29 cellular contexts compared by ENCODE assay signal in genomic region chr14:25375639-25376038, GRCh38.
A peak's percentile ranks its signal among the peaks of the same experiment; 100 is the strongest.
DNase-seq lines count a peak whose midpoint lies in the region; ATAC-seq, FAIRE-seq and TF ChIP-seq lines count a peak whose summit lies in the region.
"Had no signal": no experiment of that assay in that cellular context is flagged by ENCODE, and none has a peak within 500 bp of the region (broad histone marks: within the 10 kb centered on the region; RNA-seq: fewer than 3 reads in every experiment).

No MANE protein-coding gene starts in this region.

- TF ChIP-seq POLR2A in HepG2 (IDR thresholded peaks at IDR 0.05; ENCODE audit: insufficient read depth in 1 of 2, low read depth in 2 of 2, low read length in 2 of 2) (no peak), right lobe of liver (IDR thresholded peaks at IDR 0.05) (no peak), A549 (IDR thresholded peaks at IDR 0.05; ENCODE audit: low read length) (no peak)

- TF ChIP-seq CTCF in HepG2 (CRISPR knock-in tag; IDR thresholded peaks at IDR 0.05) (no peak), right lobe of liver (IDR thresholded peaks at IDR 0.05) (no peak), A549 (IDR thresholded peaks at IDR 0.05) (no peak)

- intact Hi-C loops in HepG2 (cut with micrococcal nuclease; ENCODE audit: unreplicated experiment), result no loop called here
- intact Hi-C loops in right lobe of liver (cut with DNase I), result no loop called here
- intact Hi-C loops in left ventricle myocardium superior (cut with micrococcal nuclease), result no loop called here

- no peak for ATAC-seq in HepG2
- no peak for ATAC-seq in right lobe of liver
- no peak for ATAC-seq in A549
- ATAC-seq in left ventricle myocardium superior, result no peak
- ATAC-seq: CD8-positive, alpha-beta T cell had no signal

- no peaks in the 10 kb centered on the region for H3K4me1 ChIP-seq in HepG2 (ENCODE audit: insufficient read depth, low read length)
- no peaks in the 10 kb centered on the region for H3K4me1 ChIP-seq in right lobe of liver
- H3K4me1 ChIP-seq in A549, result no peaks in the 10 kb centered on the region
- H3K4me1 ChIP-seq: BE2C; BLaER1; BLaER1 treated with 17β-estradiol and CSF1 and Interleukin-3, amounts not matched to agents 10 nM and 100 nM; Caco-2 had no signal

- 2% methylated on average over 2 of the region's 2 CpGs for WGBS in HepG2 (ENCODE audit: low lambda C conversion rate)
- WGBS in right lobe of liver (ENCODE audit: insufficient coverage, low coverage, low lambda C conversion rate, missing lambda C conversion rate), result 58% methylated on average over 2 of the region's 2 CpGs
- WGBS in A549 (ENCODE audit: missing lambda C conversion rate), result 1% methylated on average over 2 of the region's 2 CpGs

- no TSS peak for BruUV-seq in HepG2 (replicated peaks; lab: Mats Ljungman, UMichigan)

- TF ChIP-seq RAD21 in HepG2 (CRISPR knock-in tag; IDR thresholded peaks at IDR 0.05) (no peak), A549 (conservative IDR thresholded peaks at IDR 0.05 in 1 of 2, IDR thresholded peaks at IDR 0.05 in 1 of 2) (no peak)

- DNase-seq in HepG2 (ENCODE audit: low spot score), result no peak
- no peak for DNase-seq in right lobe of liver
- DNase-seq in A549 (ENCODE audit: low read depth in 1 of 2, low spot score in 1 of 2), result no peak
- DNase-seq in left ventricle myocardium superior, result no peak
- DNase-seq: 8988T; ACHN; AML-193; BE2C; C1 segment of cervical spinal cord; Caco-2; Calu3; CD4-positive, alpha-beta memory T cell; CD4-positive, alpha-beta T cell; CD4-positive, CD25-positive, alpha-beta regulatory T cell; CD8-positive, alpha-beta memory T cell; CD8-positive, alpha-beta T cell; COR-L47; DMS 273 treated with DMSO at 0.1 percent for 48 hours; DMS153; DMS53; DMS79; DND-41; EL had no signal

- H3K4me2 ChIP-seq in HepG2 (ENCODE audit: low read depth, low read length) (no peak overlapping the region), A549 (no peak overlapping the region)
- H3K4me2 ChIP-seq: BLaER1; BLaER1 treated with 17β-estradiol and CSF1 and Interleukin-3, amounts not matched to agents 10 nM and 100 nM had no signal

- H3K36me3 ChIP-seq in HepG2 (replicated peaks in 1 of 2; ENCODE audit: control insufficient read depth in 1 of 2, insufficient read depth in 2 of 2, low read length in 2 of 2) (no peaks in the 10 kb centered on the region), right lobe of liver (no peaks in the 10 kb centered on the region)
- H3K36me3 ChIP-seq: BE2C; BLaER1; BLaER1 treated with 17β-estradiol and CSF1 and Interleukin-3, amounts not matched to agents 10 nM and 100 nM had no signal

- H3K27ac ChIP-seq in HepG2 (ENCODE audit: extremely low read length, insufficient read depth, low read length) (no peak overlapping the region), right lobe of liver (no peak overlapping the region), A549 (no peak overlapping the region)
- H3K27ac ChIP-seq: 22Rv1; BLaER1; BLaER1 treated with 17β-estradiol and CSF1 and Interleukin-3, amounts not matched to agents 10 nM and 100 nM; C4-2B had no signal

- no peak overlapping the region for H3K9ac ChIP-seq in HepG2 (ENCODE audit: insufficient read depth, low read depth, low read length)
- H3K9ac ChIP-seq: BLaER1; BLaER1 treated with 17β-estradiol and CSF1 and Interleukin-3, amounts not matched to agents 10 nM and 100 nM had no signal

- H3K79me2 ChIP-seq in HepG2 (ENCODE audit: insufficient read depth, low read length), result no peaks in the 10 kb centered on the region

- POLR2A ChIA-PET in HepG2 (lab: Yijun Ruan, JAX), result no interaction called here
- POLR2A ChIA-PET in A549 (lab: Yijun Ruan, JAX), result no interaction called here

- no peaks in the 10 kb centered on the region for H4K20me1 ChIP-seq in HepG2 (ENCODE audit: insufficient read depth, low read length)
- H4K20me1 ChIP-seq: BLaER1; BLaER1 treated with 17β-estradiol and CSF1 and Interleukin-3, amounts not matched to agents 10 nM and 100 nM had no signal

- H3K9me3 ChIP-seq in HepG2 (ENCODE audit: low read length) (peaks cover 49% of the 10 kb centered on the region), right lobe of liver (no peaks in the 10 kb centered on the region), A549 (no peaks in the 10 kb centered on the region)
- H3K9me3 ChIP-seq: BE2C; BLaER1; BLaER1 treated with 17β-estradiol and CSF1 and Interleukin-3, amounts not matched to agents 10 nM and 100 nM; Caco-2 had no signal

- TF ChIP-seq EP300 in HepG2 (IDR thresholded peaks at IDR 0.05; ENCODE audit: low read depth in 2 of 2, low read length in 2 of 2), result no peak
- TF ChIP-seq EP300 in HepG2 (CRISPR knock-in tag; IDR thresholded peaks at IDR 0.05; ENCODE audit: borderline replicate concordance), result no peak
- no peak for TF ChIP-seq EP300 in A549 (IDR thresholded peaks at IDR 0.05)

- H3K27me3 ChIP-seq in HepG2 (ENCODE audit: control insufficient read depth in 1 of 2, insufficient read depth in 2 of 2, low read length in 2 of 2), result no peaks in the 10 kb centered on the region
- no peaks in the 10 kb centered on the region for H3K27me3 ChIP-seq in right lobe of liver
- H3K27me3 ChIP-seq: BE2C; BLaER1; BLaER1 treated with 17β-estradiol and CSF1 and Interleukin-3, amounts not matched to agents 10 nM and 100 nM had no signal

- no peak overlapping the region for H2AFZ ChIP-seq in HepG2 (ENCODE audit: low read length)

- CTCF ChIA-PET in HepG2 (lab: Yijun Ruan, JAX; ENCODE audit: low intra/inter-chr PET ratio, low total read pairs) (no interaction called here), A549 (lab: Yijun Ruan, JAX) (no interaction called here)

- no peak for FAIRE-seq in HepG2 (lab: Jason Lieb, UNC)
- FAIRE-seq in A549 (lab: Jason Lieb, UNC), result no peak
- FAIRE-seq: A204.1, D721Med had no signal

- in situ Hi-C loops in HepG2 (cut with HindIII; ENCODE audit: extremely low pct_ligation_motif_present, low pct_unique_long_range_greater_than_20kb), result no loop called here

- H3K4me3 ChIP-seq in HepG2 (replicated peaks in 1 of 3; ENCODE audit: insufficient read depth in 1 of 3, low read depth in 2 of 3, low read length in 3 of 3) (no peak overlapping the region), right lobe of liver (no peak overlapping the region), A549 (no peak overlapping the region)
- H3K4me3 ChIP-seq: BLaER1; BLaER1 treated with 17β-estradiol and CSF1 and Interleukin-3, amounts not matched to agents 10 nM and 100 nM had no signal

TF ChIP-seq in HepG2, 621 proteins besides CTCF, POLR2A, EP300 and RAD21:
- TF ChIP-seq MAFF (IDR thresholded peaks at IDR 0.05; ENCODE audit: low read depth, low read length) (peak; percentile 44; the same call in 1 of the 2 replicates), IKZF4 (CRISPR knock-in tag; IDR thresholded peaks at IDR 0.05; ENCODE audit: borderline replicate concordance, low read depth, not compliant biosample characterization) (no peak), MAFK (conservative IDR thresholded peaks at IDR 0.05 in 1 of 2, IDR thresholded peaks at IDR 0.05 in 1 of 2; ENCODE audit: low read length in 2 of 2) (peak; percentile 51 to 68; a peak in 3 of 4 replicates)

TF ChIP-seq in A549, 52 proteins besides CTCF, POLR2A, EP300 and RAD21:
- TF ChIP-seq ZNF302 (CRISPR knock-in tag; IDR thresholded peaks at IDR 0.05) (no peak), MAFK (IDR thresholded peaks at IDR 0.05; ENCODE audit: partially characterized antibody) (peak; percentile 54)

Comparison
In these comparisons a context has a peak if more than half of its experiments do, and no peak if none do; other contexts are left out.
1. Of the 38 proteins assayed by ChIP-seq in both HepG2 and A549: peak only in HepG2: none; only in A549: none; in both: MAFK; in neither: 37.